ENCODE assay signal across 25 cellular contexts in the genomic region with DNA sequence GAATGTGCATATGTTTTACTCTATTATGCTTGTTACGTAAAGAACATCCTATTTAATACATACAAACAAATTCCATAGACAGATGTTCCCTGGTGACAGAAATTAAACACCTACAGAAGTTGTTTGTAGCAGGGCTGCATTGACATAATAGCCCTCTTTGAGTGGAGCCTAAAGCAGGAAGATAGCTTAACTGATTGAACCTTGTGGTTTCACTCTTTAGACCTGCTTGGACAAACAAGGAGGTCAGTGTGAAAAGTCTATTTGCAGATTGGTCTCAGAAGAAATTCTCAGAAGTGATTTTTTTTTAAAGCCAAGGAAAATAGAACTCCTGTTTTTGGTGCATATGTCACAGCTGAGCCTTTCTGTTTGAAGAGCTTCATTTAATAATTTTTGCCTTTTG.
DNase-seq lines count a peak whose midpoint lies in the region; TF ChIP-seq lines count a peak whose summit lies in the region.
"Had no signal": no experiment of that assay in that cellular context is flagged by ENCODE, and none has a peak within 500 bp of the region (broad histone marks: within the 10 kb centered on the region; RNA-seq: fewer than 3 reads in every experiment).

No MANE protein-coding gene starts in this region.

- no peak for TF ChIP-seq CTCF in astrocyte of the spinal cord (IDR thresholded peaks at IDR 0.05; ENCODE audit: low read depth, low read length)
- no peak for TF ChIP-seq CTCF in neural progenitor cell (IDR thresholded peaks at IDR 0.05)

- H3K4me2 ChIP-seq in neural progenitor cell = no peak overlapping the region

- H3K27me3 Mint-ChIP-seq in neural progenitor cell (ENCODE audit: insufficient read depth, low read depth) = peaks cover 2% of the 10 kb centered on the region
- H3K27me3 Mint-ChIP-seq: activated CD4-positive, alpha-beta memory T cell treated with anti-CD3 and anti-CD28 coated beads, Interleukin-2, amount 10 ng/mL, durations not matched to agents 7 days and 5 days; activated naive CD4-positive, alpha-beta T cell treated with anti-CD3 and anti-CD28 coated beads, Interleukin-2, amount 10 ng/mL, durations not matched to agents 7 days and 5 days; brain; dendritic cell treated with granulocyte-macrophage colony-stimulating factor and Interleukin-4, amounts not matched to agents 40 ng/mL and 50 ng/mL, for 4 days; T-helper 17 cell had no signal

- no peak overlapping the region for H3K4me3 Mint-ChIP-seq in neural progenitor cell
- H3K4me3 Mint-ChIP-seq: activated CD4-positive, alpha-beta memory T cell treated with anti-CD3 and anti-CD28 coated beads, Interleukin-2, amount 10 ng/mL, durations not matched to agents 7 days and 5 days; activated naive CD4-positive, alpha-beta T cell treated with anti-CD3 and anti-CD28 coated beads, Interleukin-2, amount 10 ng/mL, durations not matched to agents 7 days and 5 days; brain; CD14-positive monocyte; dendritic cell treated with granulocyte-macrophage colony-stimulating factor and Interleukin-4, amounts not matched to agents 40 ng/mL and 50 ng/mL, for 4 days; endodermal cell; naive thymus-derived CD8-positive, alpha-beta T cell; T-helper 17 cell had no signal

- H3K4me1 Mint-ChIP-seq in neural progenitor cell = peaks cover 3% of the 10 kb centered on the region
- H3K4me1 Mint-ChIP-seq: activated CD4-positive, alpha-beta memory T cell treated with anti-CD3 and anti-CD28 coated beads, Interleukin-2, amount 10 ng/mL, durations not matched to agents 7 days and 5 days; activated naive CD4-positive, alpha-beta T cell treated with anti-CD3 and anti-CD28 coated beads, Interleukin-2, amount 10 ng/mL, durations not matched to agents 7 days and 5 days; CD14-positive monocyte; naive thymus-derived CD8-positive, alpha-beta T cell; T-helper 17 cell had no signal

- peak overlapping the region; percentile 16 for H3K27ac ChIP-seq in neural progenitor cell
- H3K27ac ChIP-seq: suprapubic skin had no signal

- H3F3A ChIP-seq in neural progenitor cell (ENCODE audit: low read depth) = no peaks in the 10 kb centered on the region

- no peaks in the 10 kb centered on the region for H4K20me1 ChIP-seq in neural progenitor cell (ENCODE audit: low read depth)

- H3K9me3 ChIP-seq in neural progenitor cell (ENCODE audit: low read depth) = no peaks in the 10 kb centered on the region

- in situ Hi-C loops in astrocyte of the spinal cord (cut with HindIII; ENCODE audit: low sequenced_read_pairs) = no loop called here

- peaks cover 31% of the 10 kb centered on the region for H3K79me2 ChIP-seq in neural progenitor cell (ENCODE audit: low read depth)

- peaks cover 17% of the 10 kb centered on the region for H3K9me3 Mint-ChIP-seq in neural progenitor cell

- H3K4me1 ChIP-seq in neural progenitor cell = peaks cover 8% of the 10 kb centered on the region
- H3K4me1 ChIP-seq: suprapubic skin had no signal

- H3K36me3 ChIP-seq in neural progenitor cell = no peaks in the 10 kb centered on the region
- H3K36me3 ChIP-seq: suprapubic skin had no signal

- peaks cover 19% of the 10 kb centered on the region for H3K36me3 Mint-ChIP-seq in neural progenitor cell
- H3K36me3 Mint-ChIP-seq: activated naive CD4-positive, alpha-beta T cell treated with anti-CD3 and anti-CD28 coated beads, Interleukin-2, amount 10 ng/mL, durations not matched to agents 7 days and 5 days; CD14-positive monocyte had no signal

- H3K27ac Mint-ChIP-seq in neural progenitor cell = no peak overlapping the region
- H3K27ac Mint-ChIP-seq: activated CD4-positive, alpha-beta memory T cell treated with anti-CD3 and anti-CD28 coated beads, Interleukin-2, amount 10 ng/mL, durations not matched to agents 7 days and 5 days; activated naive CD4-positive, alpha-beta T cell treated with anti-CD3 and anti-CD28 coated beads, Interleukin-2, amount 10 ng/mL, durations not matched to agents 7 days and 5 days; CD14-positive monocyte; dendritic cell treated with granulocyte-macrophage colony-stimulating factor and Interleukin-4, amounts not matched to agents 40 ng/mL and 50 ng/mL, for 4 days; endodermal cell; naive thymus-derived CD8-positive, alpha-beta T cell; T-helper 17 cell had no signal

- H3K4me3 ChIP-seq in astrocyte of the spinal cord (ENCODE audit: low read depth, low read length) (no peak overlapping the region), neural progenitor cell (no peak overlapping the region)
- H3K4me3 ChIP-seq: suprapubic skin had no signal

- H3K27me3 ChIP-seq in neural progenitor cell = no peaks in the 10 kb centered on the region
- H3K27me3 ChIP-seq: suprapubic skin had no signal

- H2AFZ ChIP-seq in neural progenitor cell (replicated peaks) = no peak overlapping the region

- no peak overlapping the region for H3K9ac ChIP-seq in neural progenitor cell

- DNase-seq in NCI-H2029 (lab: John Stamatoyannopoulos, UW) (peak; percentile 23), NCI-H2029 treated with DMSO at 0.1 percent for 48 hours (lab: John Stamatoyannopoulos, UW) (no peak), HuH-7.5 (ENCODE audit: low spot score) (peak; percentile 8), astrocyte of the spinal cord (ENCODE audit: low read depth, low spot score) (peak; percentile 1), neural progenitor cell (ENCODE audit: low spot score) (no peak), NCI-H82 (lab: John Stamatoyannopoulos, UW) (no peak), NCI-H69 (lab: John Stamatoyannopoulos, UW) (no peak), HPDE6-E6E7 (ENCODE audit: extremely low spot score) (no peak)
- DNase-seq: activated CD4-positive, alpha-beta memory T cell treated with anti-CD3 and anti-CD28 coated beads, Interleukin-2, amount 10 ng/mL, durations not matched to agents 7 days and 5 days; activated CD8-positive, alpha-beta memory T cell treated with anti-CD3 and anti-CD28 coated beads, Interleukin-2, amount 50 U/mL, for 4 hours; activated naive CD4-positive, alpha-beta T cell treated with anti-CD3 and anti-CD28 coated beads, Interleukin-2, amount 10 ng/mL, durations not matched to agents 7 days and 5 days; EL; endodermal cell; head of caudate nucleus; KBM-7; kidney; naive thymus-derived CD8-positive, alpha-beta T cell; NCI-H1105; NCI-H187; stimulated activated naive CD4-positive, alpha-beta T cell; T-helper 17 cell had no signal

Comparison
In these comparisons a context has a peak if more than half of its experiments do, and no peak if none do; other contexts are left out.
1. DNase-seq: peak in NCI-H2029 (single experiment), HuH-7.5 (single experiment) and astrocyte of the spinal cord (single experiment); none in NCI-H2029 treated with DMSO at 0.1 percent for 48 hours (single experiment), neural progenitor cell (single experiment), NCI-H82 (single experiment), NCI-H69 (single experiment) and HPDE6-E6E7 (single experiment).